Comparison of ENCODE assay signal across 1 cellular context in genomic region chr1:26170472-26170821, GRCh38.
TF ChIP-seq lines count a peak whose summit lies in the region.

No MANE protein-coding gene starts in this region.

TF ChIP-seq in SK-N-SH treated with all-trans-retinoic acid at 6 μM for 48 hours, 23 proteins besides CTCF, POLR2A, EP300 and RAD21 (continued from another document):
- TF ChIP-seq TSHZ2 (CRISPR knock-in tag; IDR thresholded peaks at IDR 0.05), result no peak
